ENCODE assay signal across 11 cellular contexts in the genomic region with DNA sequence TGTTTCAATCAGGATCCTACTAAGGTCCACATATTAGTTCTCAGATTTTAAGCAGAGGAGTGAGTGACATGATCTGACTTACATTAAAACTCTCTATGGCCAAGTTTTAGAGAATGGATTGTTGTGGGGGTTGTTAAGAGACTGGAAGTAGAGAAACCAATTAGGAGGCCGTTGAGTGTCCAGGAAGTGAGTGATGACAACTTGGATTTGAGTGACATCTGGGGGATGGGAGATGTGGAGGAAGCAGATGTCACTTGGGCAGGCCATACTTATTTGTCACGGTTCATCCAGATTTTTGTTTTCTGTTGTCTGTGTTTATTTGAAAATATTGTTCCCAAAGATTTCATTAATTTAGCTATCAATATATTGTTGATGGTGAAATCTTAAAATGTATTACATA. TPM values are rescaled to one million over a fixed set of nuclear protein-coding genes. Genes with fewer than 3 reads are reported as not detected.
A peak's percentile ranks its signal among the peaks of the same experiment; 100 is the strongest.
DNase-seq lines count a peak whose midpoint lies in the region; ATAC-seq, FAIRE-seq and TF ChIP-seq lines count a peak whose summit lies in the region.
"Had no signal": no experiment of that assay in that cellular context is flagged by ENCODE, and none has a peak within 500 bp of the region (broad histone marks: within the 10 kb centered on the region; RNA-seq: fewer than 3 reads in every experiment).

No MANE protein-coding gene starts in this region.

- H3K9me3 Mint-ChIP-seq in astrocyte (ENCODE audit: unreplicated experiment) (no peaks in the 10 kb centered on the region), osteocyte (ENCODE audit: unreplicated experiment) (no peaks in the 10 kb centered on the region)

- peaks cover 44% of the 10 kb centered on the region for H3K4me1 Mint-ChIP-seq in astrocyte (ENCODE audit: low read depth, unreplicated experiment)
- H3K4me1 Mint-ChIP-seq in osteocyte (ENCODE audit: unreplicated experiment), result peaks cover 43% of the 10 kb centered on the region

- H3K9me3 ChIP-seq in astrocyte (ENCODE audit: insufficient read depth, low read depth, low read length), result no peaks in the 10 kb centered on the region

- H3K4me2 ChIP-seq in astrocyte (ENCODE audit: low read length), result no peak overlapping the region

- no peak for FAIRE-seq in astrocyte (lab: Jason Lieb, UNC)

- peaks cover 93% of the 10 kb centered on the region for H3K79me2 ChIP-seq in astrocyte (ENCODE audit: insufficient read depth, low read length)

- no peak for DNase-seq in activated CD4-positive, CD25-positive, alpha-beta regulatory T cell treated with anti-CD3 and anti-CD28 coated beads, Interleukin-2, amount 50 U/mL, for 72 hours
- DNase-seq in NB4 (ENCODE audit: low read depth), result peak; percentile 81
- DNase-seq in astrocyte (ENCODE audit: low read depth), result no peak
- DNase-seq in osteocyte (ENCODE audit: extremely low spot score, unreplicated experiment), result no peak
- no peak for DNase-seq in NCI-H1417 treated with DMSO at 0.1 percent for 48 hours (lab: John Stamatoyannopoulos, UW)
- no peak for DNase-seq in COR-L47 (lab: John Stamatoyannopoulos, UW)
- DNase-seq: activated naive CD4-positive, alpha-beta T cell; mesendoderm had no signal

- no peak overlapping the region for H3K27ac ChIP-seq in astrocyte (ENCODE audit: low read depth, low read length)

- peaks cover 87% of the 10 kb centered on the region for H4K20me1 ChIP-seq in astrocyte (ENCODE audit: insufficient read depth, low read length)

- peak; percentile 46 to 49 for ATAC-seq in activated CD4-positive, CD25-positive, alpha-beta regulatory T cell treated with anti-CD3 and anti-CD28 coated beads, Interleukin-2, amount 50 U/mL, for 24 hours
- no peak for ATAC-seq in HG03442 (IDR thresholded peaks at IDR 0.05; ENCODE audit: unreplicated experiment)
- ATAC-seq: sciatic nerve had no signal

- H3K27me3 ChIP-seq in astrocyte (ENCODE audit: insufficient read depth, low read length), result no peaks in the 10 kb centered on the region

- no peak overlapping the region for H3K9ac ChIP-seq in astrocyte (ENCODE audit: low read length)

- TF ChIP-seq CTCF in NB4 (IDR thresholded peaks at IDR 0.05; ENCODE audit: low read depth, low read length) (no peak), astrocyte (IDR thresholded peaks at IDR 0.05; ENCODE audit: insufficient read depth, low read depth, low read length) (no peak), osteocyte (IDR thresholded peaks at IDR 0.05) (no peak)

- peaks cover 4% of the 10 kb centered on the region for H3K36me3 ChIP-seq in astrocyte (ENCODE audit: insufficient read depth, low read length)

- H3K4me3 Mint-ChIP-seq in astrocyte (ENCODE audit: unreplicated experiment), result peak overlapping the region; percentile 23
- no peak overlapping the region for H3K4me3 Mint-ChIP-seq in osteocyte (ENCODE audit: unreplicated experiment)

- H3K36me3 Mint-ChIP-seq in astrocyte (ENCODE audit: low read depth, unreplicated experiment) (peaks cover 11% of the 10 kb centered on the region), osteocyte (ENCODE audit: unreplicated experiment) (peaks cover 9% of the 10 kb centered on the region)

- H3K27ac Mint-ChIP-seq in astrocyte (ENCODE audit: unreplicated experiment), result peak overlapping the region; percentile 60
- peak overlapping the region; percentile 62 for H3K27ac Mint-ChIP-seq in osteocyte (ENCODE audit: unreplicated experiment)

- no peak overlapping the region for H2AFZ ChIP-seq in astrocyte (ENCODE audit: low read depth, low read length)

- TF ChIP-seq POLR2A in NB4 (IDR thresholded peaks at IDR 0.05; ENCODE audit: extremely low read depth, insufficient read length), result no peak

- no peak overlapping the region for H3K4me3 ChIP-seq in NB4 (ENCODE audit: low read depth, low read length)
- no peak overlapping the region for H3K4me3 ChIP-seq in astrocyte (ENCODE audit: insufficient read depth, low read depth, low read length)

- H3K27me3 Mint-ChIP-seq in astrocyte (ENCODE audit: low read depth, unreplicated experiment) (no peaks in the 10 kb centered on the region), osteocyte (ENCODE audit: unreplicated experiment) (no peaks in the 10 kb centered on the region)

- peaks cover 20% of the 10 kb centered on the region for H3K4me1 ChIP-seq in astrocyte (ENCODE audit: insufficient read depth, low read length)

RNA-seq across cellular contexts. Expression of a gene that starts 28.3 kb away (rescaled TPM):
- total RNA-seq in astrocyte (258 and 280 TPM in 2 replicates), osteocyte (273 and 274 TPM in 2 replicates)
